In genomic region chr2:150733219-150733618, GRCh38 we compare ENCODE assay signal across 21 cellular contexts.
DNase-seq lines count a peak whose midpoint lies in the region; ATAC-seq, FAIRE-seq and TF ChIP-seq lines count a peak whose summit lies in the region.
"Had no signal": no experiment of that assay in that cellular context is flagged by ENCODE, and none has a peak within 500 bp of the region (broad histone marks: within the 10 kb centered on the region; RNA-seq: fewer than 3 reads in every experiment).

No MANE protein-coding gene starts in this region.

- in situ Hi-C loops in GM12878 (cut with MboI): no loop called here

- TF ChIP-seq POLR2A in GM12878 (IDR thresholded peaks at IDR 0.05; ENCODE audit: low read depth, low read length): no peak

- no peak overlapping the region for H3K4me3 ChIP-seq in HUES64 (ENCODE audit: low read length)
- H3K4me3 ChIP-seq in GM12878: no peak overlapping the region
- H3K4me3 ChIP-seq in WERI-Rb-1 (ENCODE audit: low read depth, low read length): no peak overlapping the region

- peak overlapping the region; percentile 61; the same call in 1 of the 2 replicates for H3K27ac ChIP-seq in HUES64 (ENCODE audit: low read depth, low read length)
- H3K27ac ChIP-seq in GM12878 (ENCODE audit: control insufficient read depth, insufficient read depth): no peak overlapping the region
- H3K27ac ChIP-seq in WERI-Rb-1: no peak overlapping the region

- H3K27me3 ChIP-seq in HUES64 (ENCODE audit: insufficient read depth, low read length): no peaks in the 10 kb centered on the region
- H3K27me3 ChIP-seq in GM12878 (replicated peaks in 1 of 2; ENCODE audit: control insufficient read depth in 2 of 2, insufficient read depth in 2 of 2, low read length in 1 of 2): no peaks in the 10 kb centered on the region
- no peaks in the 10 kb centered on the region for H3K27me3 ChIP-seq in WERI-Rb-1 (ENCODE audit: insufficient read depth, low read depth, severe bottlenecking)

- no TSS peak for BruUV-seq in GM12878 (replicated peaks; lab: Mats Ljungman, UMichigan)

- H3K4me2 ChIP-seq in GM12878 (ENCODE audit: control insufficient read depth, insufficient read depth): no peak overlapping the region

- no peak for TF ChIP-seq EP300 in GM12878 (IDR thresholded peaks at IDR 0.05; ENCODE audit: borderline replicate concordance in 1 of 2, control insufficient read depth in 1 of 2, low read depth in 2 of 2, low read length in 2 of 2)

- SMC1A ChIA-PET in GM12878 (lab: Charles Lee; ENCODE audit: uncharacterized antibody, unreplicated experiment): interaction anchor here (0.9 to 1.5 kb wide), 5 partner anchors 33 to 159 kb away, joined by 3 to 4 read pairs (median 3); no protein-coding TSS in a partner anchor

- DNase-seq in ELF-1 (ENCODE audit: low read depth, low spot score): peak; percentile 74
- DNase-seq in GM12878 (ENCODE audit: low read depth, low spot score): no peak
- peak; percentile 69 for DNase-seq in left lobe of liver (ENCODE audit: low spot score)
- no peak for DNase-seq in COLO829 (ENCODE audit: low spot score)
- no peak for DNase-seq in WERI-Rb-1
- DNase-seq in T-helper 2 cell: no peak
- DNase-seq in SW480 (ENCODE audit: low spot score): no peak
- DNase-seq: CD4-positive, alpha-beta T cell; DMS153; H7; KBM-7; NCI-H1105; NCI-H2081; NCI-H2171 treated with DMSO at 0.1 percent for 48 hours; NK-92 treated with Interleukin-12 subunit alpha and Interleukin-12 subunit beta, amount 100 ng/mL, for 24 hours; RPMI8226; SIG-M5 had no signal

- H3K9me3 ChIP-seq in HUES64 (ENCODE audit: insufficient read depth, low read depth, low read length): no peaks in the 10 kb centered on the region
- H3K9me3 ChIP-seq in GM12878 (replicated peaks; ENCODE audit: control insufficient read depth, insufficient read depth, low read length): no peaks in the 10 kb centered on the region; the same call in 2 of the 3 replicates
- no peaks in the 10 kb centered on the region for H3K9me3 ChIP-seq in WERI-Rb-1 (ENCODE audit: severe bottlenecking)

- ATAC-seq in GM12878 (peak; percentile 46; the same call in 2 of the 3 replicates), left lobe of liver (peak; percentile 81)

- RAD21 ChIA-PET in GM12878 (lab: Charles Lee; ENCODE audit: unreplicated experiment): no interaction called here

- intact Hi-C loops in GM12878 (cut with micrococcal nuclease; ENCODE audit: unreplicated experiment): no loop called here

- no peak for TF ChIP-seq RAD21 in GM12878 (IDR thresholded peaks at IDR 0.05; ENCODE audit: insufficient read depth, low read depth, low read length)

- CTCF ChIA-PET in GM12878 (lab: Yijun Ruan, JAX): interaction anchor here (0.6 kb wide), 1 partner anchor 135 kb away, joined by 3 read pairs; no protein-coding TSS in a partner anchor

- POLR2A ChIA-PET in GM12878 (lab: Charles Lee): no interaction called here

- H3K9ac ChIP-seq in HUES64 (ENCODE audit: low read depth, low read length) (no peak overlapping the region), GM12878 (ENCODE audit: control insufficient read depth, insufficient read depth, low read length) (no peak overlapping the region)

- H3K4me1 ChIP-seq in HUES64 (ENCODE audit: insufficient read depth, low read length) (peaks cover 44% of the 10 kb centered on the region), GM12878 (ENCODE audit: control insufficient read depth, insufficient read depth, low read length) (no peaks in the 10 kb centered on the region)

- H3K36me3 ChIP-seq in HUES64 (ENCODE audit: insufficient read depth, low read length): no peaks in the 10 kb centered on the region
- no peaks in the 10 kb centered on the region for H3K36me3 ChIP-seq in GM12878 (ENCODE audit: control insufficient read depth in 2 of 2, insufficient read depth in 2 of 2, low read length in 1 of 2)
- no peaks in the 10 kb centered on the region for H3K36me3 ChIP-seq in WERI-Rb-1

- no peak overlapping the region for H2AFZ ChIP-seq in GM12878 (ENCODE audit: control insufficient read depth, low read depth, low read length)

- H3K79me2 ChIP-seq in GM12878 (ENCODE audit: control insufficient read depth, insufficient read depth, low read length): no peaks in the 10 kb centered on the region

- H4K20me1 ChIP-seq in GM12878 (ENCODE audit: control insufficient read depth, insufficient read depth): no peaks in the 10 kb centered on the region

- TF ChIP-seq CTCF in GM12878 (IDR thresholded peaks at IDR 0.05 in 2 of 3, conservative IDR thresholded peaks at IDR 0.05 in 1 of 3; ENCODE audit: control insufficient read depth in 2 of 3, extremely low read depth in 1 of 3, insufficient read depth in 1 of 3, low read depth in 3 of 3, low read length in 3 of 3): no peak
- TF ChIP-seq CTCF in WERI-Rb-1 (IDR thresholded peaks at IDR 0.05; ENCODE audit: low read depth, low read length): no peak

- no peak for FAIRE-seq in GM12878 (lab: Jason Lieb, UNC)
- FAIRE-seq: A204.1, GM12892, GM18507 had no signal

- 85% methylated on average over 3 of the region's 3 CpGs for WGBS in HUES64
- 17% methylated on average over 3 of the region's 3 CpGs for WGBS in GM12878 (ENCODE audit: insufficient coverage, insufficient replicate concordance, low lambda C conversion rate, missing lambda C conversion rate)

TF ChIP-seq in GM12878, 131 proteins besides CTCF, POLR2A, EP300 and RAD21:
- TF ChIP-seq, protein P1, sequence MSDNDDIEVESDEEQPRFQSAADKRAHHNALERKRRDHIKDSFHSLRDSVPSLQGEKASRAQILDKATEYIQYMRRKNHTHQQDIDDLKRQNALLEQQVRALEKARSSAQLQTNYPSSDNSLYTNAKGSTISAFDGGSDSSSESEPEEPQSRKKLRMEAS (IDR thresholded peaks at IDR 0.05; ENCODE audit: low read depth, low read length): no peak
- TF ChIP-seq STAT3 (IDR thresholded peaks at IDR 0.05; ENCODE audit: low read depth, low read length) (no peak), SMAD5 (IDR thresholded peaks at IDR 0.05; ENCODE audit: low read depth) (no peak)

Comparison
In these comparisons a context has a peak if more than half of its experiments do, and no peak if none do; other contexts are left out.
1. DNase-seq: peak in ELF-1 (single experiment) and left lobe of liver (single experiment); none in GM12878 (single experiment), COLO829 (single experiment), WERI-Rb-1 (single experiment), T-helper 2 cell (0 of 5) and SW480 (single experiment).